13 cellular contexts compared by ENCODE assay signal in genomic region chr20:64107736-64108457, GRCh38. TPM values are rescaled to one million over a fixed set of nuclear protein-coding genes. Genes with fewer than 3 reads are reported as not detected.
DNase-seq lines count a peak whose midpoint lies in the region; ATAC-seq and TF ChIP-seq lines count a peak whose summit lies in the region.
"Had no signal": no experiment of that assay in that cellular context is flagged by ENCODE, and none has a peak within 500 bp of the region (broad histone marks: within the 10 kb centered on the region; RNA-seq: fewer than 3 reads in every experiment).

No MANE protein-coding gene starts in this region.

- no peaks in the 10 kb centered on the region for H3K27me3 ChIP-seq in BE2C

- no peaks in the 10 kb centered on the region for H3K9me3 ChIP-seq in BE2C
- H3K9me3 ChIP-seq: gastroesophageal sphincter had no signal

- ATAC-seq in naive thymus-derived CD8-positive, alpha-beta T cell = no peak
- ATAC-seq: gastroesophageal sphincter had no signal

- POLR2A ChIA-PET in naive thymus-derived CD8-positive, alpha-beta T cell (lab: Charles Lee) = interaction anchor here (0.5 to 0.9 kb wide), 2 partner anchors 29 to 1016 kb away, joined by 3 to 5 read pairs; partner anchors contain the start of genes OPRL1 and RGS19
- POLR2A ChIA-PET in RWPE1 (lab: Yijun Ruan, JAX; ENCODE audit: low non-redundant PET) = no interaction called here

- H3K36me3 ChIP-seq in BE2C = no peaks in the 10 kb centered on the region; the same call in 1 of the 2 replicates
- H3K36me3 ChIP-seq: gastroesophageal sphincter had no signal

- H3K27me3 Mint-ChIP-seq in naive thymus-derived CD8-positive, alpha-beta T cell = peaks cover 0 to 12% (median 2%) of the 10 kb centered on the region in 5 donors

- peaks cover 11 to 27% (median 15%) of the 10 kb centered on the region in 4 donors for H3K4me1 Mint-ChIP-seq in naive thymus-derived CD8-positive, alpha-beta T cell

- H3K4me1 ChIP-seq in BE2C = peaks cover 44% of the 10 kb centered on the region
- H3K4me1 ChIP-seq: gastroesophageal sphincter had no signal

- H3K4me3 ChIP-seq in BE2C (ENCODE audit: low read depth, low read length) = no peak overlapping the region
- H3K4me3 ChIP-seq: gastroesophageal sphincter had no signal

- TF ChIP-seq CTCF in BE2C (IDR thresholded peaks at IDR 0.05; ENCODE audit: low read depth, low read length) (no peak), RWPE1 (conservative IDR thresholded peaks at IDR 0.05; ENCODE audit: low read depth) (no peak)

- H3K36me3 Mint-ChIP-seq in naive thymus-derived CD8-positive, alpha-beta T cell = no peaks in the 10 kb centered on the region

- H3K4me3 Mint-ChIP-seq in naive thymus-derived CD8-positive, alpha-beta T cell = no peak overlapping the region

- no peaks in the 10 kb centered on the region for H3K9me3 Mint-ChIP-seq in naive thymus-derived CD8-positive, alpha-beta T cell

- DNase-seq in GDM1 (lab: John Stamatoyannopoulos, UW) = peak; percentile 66
- peak; percentile 84 to 85 for DNase-seq in Kasumi-1 (lab: John Stamatoyannopoulos, UW)
- DNase-seq in activated CD8-positive, alpha-beta memory T cell treated with anti-CD3 and anti-CD28 coated beads, Interleukin-2, amount 50 U/mL, for 48 hours = peak; percentile 43
- DNase-seq in naive thymus-derived CD8-positive, alpha-beta T cell = peak in 1 of 10 donors; percentile 50
- DNase-seq in AG08396 (ENCODE audit: low spot score) = no peak
- no peak for DNase-seq in BE2C
- no peak for DNase-seq in RWPE1 (ENCODE audit: low spot score)
- DNase-seq in DMS79 (lab: John Stamatoyannopoulos, UW) = no peak
- DNase-seq: NCI-H526, small intestine had no signal

- H3K27ac Mint-ChIP-seq in naive thymus-derived CD8-positive, alpha-beta T cell = peak overlapping the region in 8 of 10 donors; percentile 11 to 72 (median 37)

- no peak overlapping the region for H3K27ac ChIP-seq in RWPE1
- H3K27ac ChIP-seq: gastroesophageal sphincter had no signal

- CTCF ChIA-PET in RWPE1 (lab: Yijun Ruan, JAX) = interaction anchor here (0.7 to 1.7 kb wide), 3 partner anchors 24 to 117 kb away, joined by 3 to 6 read pairs (median 4); partner anchors contain the start of gene LKAAEAR1

RNA-seq across cellular contexts. Expression of gene NPBWR2, which starts 0.5 kb away (rescaled TPM):
- not detected for total RNA-seq in naive thymus-derived CD8-positive, alpha-beta T cell
- polyA plus RNA-seq in naive thymus-derived CD8-positive, alpha-beta T cell = not detected
- 0.76 TPM for polyA plus RNA-seq in BE2C (2012; ENCODE audit: insufficient read depth, insufficient read length, low read depth)
- total RNA-seq: gastroesophageal sphincter; M059J; T-helper 2 cell treated with Interferon-gamma antibody and Interleukin-4, amounts not matched to agents 100 ng/mL and 5 ng/mL, for 36 hours had no signal
- polyA plus RNA-seq: small intestine had no signal

RNA-seq across cellular contexts. Expression of gene LKAAEAR1, which starts 23.7 kb away (rescaled TPM):
- not detected for total RNA-seq in naive thymus-derived CD8-positive, alpha-beta T cell
- 1 to 10 TPM in 1 of 3 donors, under 1 TPM in 1, not detected in 1; 0.63 to 1.1 TPM for polyA plus RNA-seq in naive thymus-derived CD8-positive, alpha-beta T cell
- 1.0 TPM for polyA plus RNA-seq in BE2C (2012; ENCODE audit: insufficient read depth, insufficient read length, low read depth)
- total RNA-seq: M059J had no signal
- polyA plus RNA-seq: small intestine had no signal

RNA-seq across cellular contexts. Expression of gene OPRL1, which starts 28.0 kb away (rescaled TPM):
- 1 to 10 TPM in 1 of 2 experiments, under 1 TPM in 1; 0.91 to 1.1 TPM for total RNA-seq in naive thymus-derived CD8-positive, alpha-beta T cell
- 1 to 10 TPM in 1 of 3 donors, under 1 TPM in 2; 0.77 to 1.6 (median 0.82) TPM for polyA plus RNA-seq in naive thymus-derived CD8-positive, alpha-beta T cell
- 2.7 TPM for polyA plus RNA-seq in BE2C (2012; ENCODE audit: insufficient read depth, insufficient read length, low read depth)

RNA-seq across cellular contexts. Expression of gene RGS19, which starts 28.6 kb away (rescaled TPM):
- total RNA-seq in naive thymus-derived CD8-positive, alpha-beta T cell = 10 to 100 TPM; 16.9 to 20.7 TPM
- 10 to 100 TPM; 50.9 to 67.5 (median 59.4) TPM for polyA plus RNA-seq in naive thymus-derived CD8-positive, alpha-beta T cell
- 31.1 TPM for polyA plus RNA-seq in BE2C (2012; ENCODE audit: insufficient read depth, insufficient read length, low read depth)

RNA-seq across cellular contexts. Expression of gene TCEA2, which starts 44.9 kb away (rescaled TPM):
- total RNA-seq in naive thymus-derived CD8-positive, alpha-beta T cell = 10 to 100 TPM; 42.0 to 42.7 TPM
- polyA plus RNA-seq in naive thymus-derived CD8-positive, alpha-beta T cell = 10 to 100 TPM; 22.5 to 33.0 (median 32.1) TPM
- 202 TPM for polyA plus RNA-seq in BE2C (2012; ENCODE audit: insufficient read depth, insufficient read length, low read depth)

Comparison
In these comparisons a context has a peak if more than half of its experiments do, and no peak if none do; other contexts are left out.
1. DNase-seq: peak in GDM1 (single experiment), Kasumi-1 (2 of 2) and activated CD8-positive, alpha-beta memory T cell treated with anti-CD3 and anti-CD28 coated beads, Interleukin-2, amount 50 U/mL, for 48 hours (single experiment); none in AG08396 (single experiment), BE2C (single experiment), RWPE1 (single experiment) and DMS79 (single experiment).